ENCODE assay signal across 8 cellular contexts in genomic region chr17:74282587-74283370, GRCh38.
A peak's percentile ranks its signal among the peaks of the same experiment; 100 is the strongest.
DNase-seq lines count a peak whose midpoint lies in the region; ATAC-seq lines count a peak whose summit lies in the region.

No MANE protein-coding gene starts in this region.

- peaks cover 46% of the 10 kb centered on the region for H3K4me1 Mint-ChIP-seq in dendritic cell treated with granulocyte-macrophage colony-stimulating factor and Interleukin-4, amounts not matched to agents 40 ng/mL and 50 ng/mL, for 4 days (ENCODE audit: low read depth)

- peak; percentile 74 to 83 for ATAC-seq in activated CD4-positive, CD25-positive, alpha-beta regulatory T cell treated with anti-CD3 and anti-CD28 coated beads, Interleukin-2, amount 50 U/mL, for 24 hours
- ATAC-seq in HG02870 (IDR thresholded peaks at IDR 0.05; ENCODE audit: unreplicated experiment) (no peak), HG02884 (IDR thresholded peaks at IDR 0.05; ENCODE audit: unreplicated experiment) (no peak)

- no peaks in the 10 kb centered on the region for H3K36me3 Mint-ChIP-seq in dendritic cell treated with granulocyte-macrophage colony-stimulating factor and Interleukin-4, amounts not matched to agents 40 ng/mL and 50 ng/mL, for 4 days (ENCODE audit: low read depth)

- DNase-seq in NK-92 treated with Interleukin-12 subunit alpha and Interleukin-12 subunit beta, amount 100 ng/mL, for 24 hours (lab: John Stamatoyannopoulos, UW): peak; percentile 24
- DNase-seq in NK-92 (lab: John Stamatoyannopoulos, UW; ENCODE audit: unreplicated experiment) (no peak), globus pallidus (ENCODE audit: low spot score) (no peak)
- DNase-seq in stimulated activated CD8-positive, alpha-beta memory T cell treated with anti-CD3 and anti-CD28 coated beads, Interleukin-7, amount 100 ng/mL, for 4 hours (ENCODE audit: low read depth in 2 of 2): peak; percentile 19 to 43

- peaks cover 10% of the 10 kb centered on the region for H3K27me3 Mint-ChIP-seq in dendritic cell treated with granulocyte-macrophage colony-stimulating factor and Interleukin-4, amounts not matched to agents 40 ng/mL and 50 ng/mL, for 4 days

- H3K9me3 Mint-ChIP-seq in dendritic cell treated with granulocyte-macrophage colony-stimulating factor and Interleukin-4, amounts not matched to agents 40 ng/mL and 50 ng/mL, for 4 days: no peaks in the 10 kb centered on the region

- intact Hi-C loops in dendritic cell treated with granulocyte-macrophage colony-stimulating factor and Interleukin-4, amounts not matched to agents 40 ng/mL and 50 ng/mL, for 4 days (cut with micrococcal nuclease): loop anchor here (5.0 kb wide), 1 partner anchor 70 kb away; the partner anchor contains the start of gene TTYH2

- peak overlapping the region; percentile 83 for H3K27ac Mint-ChIP-seq in dendritic cell treated with granulocyte-macrophage colony-stimulating factor and Interleukin-4, amounts not matched to agents 40 ng/mL and 50 ng/mL, for 4 days

- H3K4me3 Mint-ChIP-seq in dendritic cell treated with granulocyte-macrophage colony-stimulating factor and Interleukin-4, amounts not matched to agents 40 ng/mL and 50 ng/mL, for 4 days: no peak overlapping the region

Comparison
In these comparisons a context has a peak if more than half of its experiments do, and no peak if none do; other contexts are left out.
1. DNase-seq: peak in NK-92 treated with Interleukin-12 subunit alpha and Interleukin-12 subunit beta, amount 100 ng/mL, for 24 hours (single experiment) and stimulated activated CD8-positive, alpha-beta memory T cell treated with anti-CD3 and anti-CD28 coated beads, Interleukin-7, amount 100 ng/mL, for 4 hours (2 of 2); none in NK-92 (single experiment) and globus pallidus (single experiment).
2. ATAC-seq: peak in activated CD4-positive, CD25-positive, alpha-beta regulatory T cell treated with anti-CD3 and anti-CD28 coated beads, Interleukin-2, amount 50 U/mL, for 24 hours (2 of 2); none in HG02870 (single experiment) and HG02884 (single experiment).